In the genomic region with DNA sequence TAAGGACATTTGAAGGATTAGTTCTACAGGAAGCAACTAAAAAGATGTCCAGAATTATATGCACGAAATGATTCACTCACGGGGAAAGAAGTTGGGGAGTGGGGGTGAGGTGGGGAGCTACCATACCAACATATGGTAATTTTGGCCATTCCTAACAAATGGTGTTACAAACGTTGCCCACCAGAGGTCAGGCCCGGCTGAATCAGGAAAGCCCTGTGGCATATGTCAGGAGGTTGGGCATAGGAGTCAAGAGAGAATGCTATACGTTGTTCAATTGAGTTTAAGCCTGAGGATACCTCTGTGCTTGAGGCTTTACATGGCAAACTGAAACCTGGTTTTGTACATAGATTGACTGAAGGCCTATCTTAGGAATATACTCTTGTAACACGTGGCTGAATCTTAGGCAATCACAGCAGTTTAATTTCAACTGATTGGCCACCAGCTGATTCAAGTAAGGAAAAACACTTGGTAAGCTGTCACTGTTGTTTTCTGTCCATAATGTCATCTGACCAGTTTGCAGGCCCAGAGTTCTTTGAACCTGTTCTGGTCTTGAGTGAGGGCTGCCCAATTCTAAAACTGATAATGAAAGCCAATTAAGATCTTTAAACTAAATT, we compare ENCODE assay signal across 1 cellular context.
A peak's percentile ranks its signal among the peaks of the same experiment; 100 is the strongest.
TF ChIP-seq lines count a peak whose summit lies in the region.

No MANE protein-coding gene starts in this region.

TF ChIP-seq in HepG2, 621 proteins besides CTCF, POLR2A, EP300 and RAD21 (continued from another document and continues in another):
- peak; percentile 32; the same call in 1 of the 2 replicates for TF ChIP-seq ARID5B (CRISPR knock-in tag; IDR thresholded peaks at IDR 0.05)
- TF ChIP-seq, protein P1, sequence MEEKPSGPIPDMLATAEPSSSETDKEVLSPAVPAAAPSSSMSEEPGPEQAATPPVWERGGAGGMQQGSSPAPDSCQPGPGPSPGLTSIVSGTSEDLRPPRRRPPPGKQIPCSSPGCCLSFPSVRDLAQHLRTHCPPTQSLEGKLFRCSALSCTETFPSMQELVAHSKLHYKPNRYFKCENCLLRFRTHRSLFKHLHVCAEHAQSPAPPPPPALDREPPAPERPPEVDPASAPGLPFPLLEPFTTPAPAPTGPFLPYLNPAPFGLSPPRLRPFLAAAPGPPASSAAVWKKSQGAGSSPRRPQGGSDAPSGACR (CRISPR knock-in tag; IDR thresholded peaks at IDR 0.05), result no peak
- 0 out of 2 replicates have a peak, but pooled peaks have one; percentile 28 for TF ChIP-seq ERF (CRISPR knock-in tag; IDR thresholded peaks at IDR 0.05)
- TF ChIP-seq, protein P2, sequence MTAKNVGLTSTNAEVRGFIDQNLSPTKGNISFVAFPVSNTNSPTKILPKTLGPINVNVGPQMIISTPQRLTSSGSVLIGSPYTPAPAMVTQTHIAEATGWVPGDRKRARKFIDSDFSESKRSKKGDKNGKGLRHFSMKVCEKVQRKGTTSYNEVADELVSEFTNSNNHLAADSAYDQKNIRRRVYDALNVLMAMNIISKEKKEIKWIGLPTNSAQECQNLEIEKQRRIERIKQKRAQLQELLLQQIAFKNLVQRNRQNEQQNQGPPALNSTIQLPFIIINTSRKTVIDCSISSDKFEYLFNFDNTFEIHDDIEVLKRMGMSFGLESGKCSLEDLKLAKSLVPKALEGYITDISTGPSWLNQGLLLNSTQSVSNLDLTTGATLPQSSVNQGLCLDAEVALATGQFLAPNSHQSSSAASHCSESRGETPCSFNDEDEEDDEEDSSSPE (CRISPR knock-in tag; IDR thresholded peaks at IDR 0.05), result no peak
- TF ChIP-seq NR0B2 (CRISPR knock-in tag; IDR thresholded peaks at IDR 0.05), result no peak
- TF ChIP-seq, protein P3, sequence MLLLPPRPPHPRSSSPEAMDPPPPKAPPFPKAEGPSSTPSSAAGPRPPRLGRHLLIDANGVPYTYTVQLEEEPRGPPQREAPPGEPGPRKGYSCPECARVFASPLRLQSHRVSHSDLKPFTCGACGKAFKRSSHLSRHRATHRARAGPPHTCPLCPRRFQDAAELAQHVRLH (CRISPR knock-in tag; IDR thresholded peaks at IDR 0.05; ENCODE audit: borderline replicate concordance, low read depth), result peak; percentile 49; the same call in 1 of the 2 replicates
- no peak for TF ChIP-seq ZNF30 (CRISPR knock-in tag; IDR thresholded peaks at IDR 0.05)
- no peak for TF ChIP-seq PHB2 (IDR thresholded peaks at IDR 0.05; ENCODE audit: partially characterized antibody)
- peak; percentile 94 for TF ChIP-seq SMC3 (IDR thresholded peaks at IDR 0.05; ENCODE audit: low read length)
- no peak for TF ChIP-seq ZNF251 (CRISPR knock-in tag; IDR thresholded peaks at IDR 0.05)
- TF ChIP-seq, protein P4, sequence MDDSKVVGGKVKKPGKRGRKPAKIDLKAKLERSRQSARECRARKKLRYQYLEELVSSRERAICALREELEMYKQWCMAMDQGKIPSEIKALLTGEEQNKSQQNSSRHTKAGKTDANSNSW (CRISPR knock-in tag; IDR thresholded peaks at IDR 0.05; ENCODE audit: borderline replicate concordance), result no peak
- TF ChIP-seq ZNF501 (CRISPR knock-in tag; IDR thresholded peaks at IDR 0.05), result no peak
- TF ChIP-seq MIER3 (CRISPR knock-in tag; IDR thresholded peaks at IDR 0.05; ENCODE audit: borderline replicate concordance), result peak; percentile 34; the same call in 1 of the 2 replicates
- TF ChIP-seq BCL6 (CRISPR knock-in tag; IDR thresholded peaks at IDR 0.05), result no peak
- TF ChIP-seq ZNF562 (CRISPR knock-in tag; IDR thresholded peaks at IDR 0.05; ENCODE audit: borderline replicate concordance), result no peak
- TF ChIP-seq TARDBP (CRISPR knock-in tag; IDR thresholded peaks at IDR 0.05), result 0 out of 2 replicates have a peak, but pooled peaks have one; percentile 20
- TF ChIP-seq ZFP37 (CRISPR knock-in tag; IDR thresholded peaks at IDR 0.05; ENCODE audit: borderline replicate concordance), result no peak
- TF ChIP-seq ZBTB26 (CRISPR knock-in tag; IDR thresholded peaks at IDR 0.05; ENCODE audit: borderline replicate concordance), result no peak
- TF ChIP-seq FOXA1 (IDR thresholded peaks at IDR 0.05), result no peak
- TF ChIP-seq FOXA1 (CRISPR knock-in tag; IDR thresholded peaks at IDR 0.05), result no peak; the same call in 1 of the 2 replicates
- 0 out of 2 replicates have a peak, but pooled peaks have one; percentile 23 for TF ChIP-seq ZBTB38 (CRISPR knock-in tag; IDR thresholded peaks at IDR 0.05)
- TF ChIP-seq ZNF205 (CRISPR knock-in tag; IDR thresholded peaks at IDR 0.05), result no peak
- TF ChIP-seq MTA3 (CRISPR knock-in tag; IDR thresholded peaks at IDR 0.05), result no peak
- TF ChIP-seq, protein P5, sequence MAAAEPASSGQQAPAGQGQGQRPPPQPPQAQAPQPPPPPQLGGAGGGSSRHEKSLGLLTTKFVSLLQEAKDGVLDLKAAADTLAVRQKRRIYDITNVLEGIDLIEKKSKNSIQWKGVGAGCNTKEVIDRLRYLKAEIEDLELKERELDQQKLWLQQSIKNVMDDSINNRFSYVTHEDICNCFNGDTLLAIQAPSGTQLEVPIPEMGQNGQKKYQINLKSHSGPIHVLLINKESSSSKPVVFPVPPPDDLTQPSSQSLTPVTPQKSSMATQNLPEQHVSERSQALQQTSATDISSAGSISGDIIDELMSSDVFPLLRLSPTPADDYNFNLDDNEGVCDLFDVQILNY (CRISPR knock-in tag; conservative IDR thresholded peaks at IDR 0.05), result no peak
- TF ChIP-seq STAG1 (CRISPR knock-in tag; IDR thresholded peaks at IDR 0.05), result peak; percentile 90
- TF ChIP-seq MEIS2 (CRISPR knock-in tag; IDR thresholded peaks at IDR 0.05), result no peak
- 0 out of 2 replicates have a peak, but pooled peaks have one; percentile 27 for TF ChIP-seq IKZF5 (CRISPR knock-in tag; IDR thresholded peaks at IDR 0.05)
- TF ChIP-seq, protein P6, sequence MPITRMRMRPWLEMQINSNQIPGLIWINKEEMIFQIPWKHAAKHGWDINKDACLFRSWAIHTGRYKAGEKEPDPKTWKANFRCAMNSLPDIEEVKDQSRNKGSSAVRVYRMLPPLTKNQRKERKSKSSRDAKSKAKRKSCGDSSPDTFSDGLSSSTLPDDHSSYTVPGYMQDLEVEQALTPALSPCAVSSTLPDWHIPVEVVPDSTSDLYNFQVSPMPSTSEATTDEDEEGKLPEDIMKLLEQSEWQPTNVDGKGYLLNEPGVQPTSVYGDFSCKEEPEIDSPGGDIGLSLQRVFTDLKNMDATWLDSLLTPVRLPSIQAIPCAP (CRISPR knock-in tag; IDR thresholded peaks at IDR 0.05; ENCODE audit: low read depth), result no peak
- TF ChIP-seq ZBTB7B (CRISPR knock-in tag; IDR thresholded peaks at IDR 0.05), result no peak
- no peak for TF ChIP-seq ZNF292 (CRISPR knock-in tag; IDR thresholded peaks at IDR 0.05; ENCODE audit: borderline replicate concordance, low read depth)
- TF ChIP-seq ZNF614 (CRISPR knock-in tag; IDR thresholded peaks at IDR 0.05; ENCODE audit: borderline replicate concordance), result peak; percentile 65; the same call in 1 of the 2 replicates
- no peak for TF ChIP-seq REXO4 (CRISPR knock-in tag; IDR thresholded peaks at IDR 0.05; ENCODE audit: borderline replicate concordance)
- TF ChIP-seq, protein P7, sequence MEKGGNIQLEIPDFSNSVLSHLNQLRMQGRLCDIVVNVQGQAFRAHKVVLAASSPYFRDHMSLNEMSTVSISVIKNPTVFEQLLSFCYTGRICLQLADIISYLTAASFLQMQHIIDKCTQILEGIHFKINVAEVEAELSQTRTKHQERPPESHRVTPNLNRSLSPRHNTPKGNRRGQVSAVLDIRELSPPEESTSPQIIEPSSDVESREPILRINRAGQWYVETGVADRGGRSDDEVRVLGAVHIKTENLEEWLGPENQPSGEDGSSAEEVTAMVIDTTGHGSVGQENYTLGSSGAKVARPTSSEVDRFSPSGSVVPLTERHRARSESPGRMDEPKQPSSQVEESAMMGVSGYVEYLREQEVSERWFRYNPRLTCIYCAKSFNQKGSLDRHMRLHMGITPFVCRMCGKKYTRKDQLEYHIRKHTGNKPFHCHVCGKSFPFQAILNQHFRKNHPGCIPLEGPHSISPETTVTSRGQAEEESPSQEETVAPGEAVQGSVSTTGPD (CRISPR knock-in tag; IDR thresholded peaks at IDR 0.05), result no peak
- TF ChIP-seq ZNF616 (CRISPR knock-in tag; IDR thresholded peaks at IDR 0.05; ENCODE audit: low read depth), result no peak
- TF ChIP-seq, protein P8, sequence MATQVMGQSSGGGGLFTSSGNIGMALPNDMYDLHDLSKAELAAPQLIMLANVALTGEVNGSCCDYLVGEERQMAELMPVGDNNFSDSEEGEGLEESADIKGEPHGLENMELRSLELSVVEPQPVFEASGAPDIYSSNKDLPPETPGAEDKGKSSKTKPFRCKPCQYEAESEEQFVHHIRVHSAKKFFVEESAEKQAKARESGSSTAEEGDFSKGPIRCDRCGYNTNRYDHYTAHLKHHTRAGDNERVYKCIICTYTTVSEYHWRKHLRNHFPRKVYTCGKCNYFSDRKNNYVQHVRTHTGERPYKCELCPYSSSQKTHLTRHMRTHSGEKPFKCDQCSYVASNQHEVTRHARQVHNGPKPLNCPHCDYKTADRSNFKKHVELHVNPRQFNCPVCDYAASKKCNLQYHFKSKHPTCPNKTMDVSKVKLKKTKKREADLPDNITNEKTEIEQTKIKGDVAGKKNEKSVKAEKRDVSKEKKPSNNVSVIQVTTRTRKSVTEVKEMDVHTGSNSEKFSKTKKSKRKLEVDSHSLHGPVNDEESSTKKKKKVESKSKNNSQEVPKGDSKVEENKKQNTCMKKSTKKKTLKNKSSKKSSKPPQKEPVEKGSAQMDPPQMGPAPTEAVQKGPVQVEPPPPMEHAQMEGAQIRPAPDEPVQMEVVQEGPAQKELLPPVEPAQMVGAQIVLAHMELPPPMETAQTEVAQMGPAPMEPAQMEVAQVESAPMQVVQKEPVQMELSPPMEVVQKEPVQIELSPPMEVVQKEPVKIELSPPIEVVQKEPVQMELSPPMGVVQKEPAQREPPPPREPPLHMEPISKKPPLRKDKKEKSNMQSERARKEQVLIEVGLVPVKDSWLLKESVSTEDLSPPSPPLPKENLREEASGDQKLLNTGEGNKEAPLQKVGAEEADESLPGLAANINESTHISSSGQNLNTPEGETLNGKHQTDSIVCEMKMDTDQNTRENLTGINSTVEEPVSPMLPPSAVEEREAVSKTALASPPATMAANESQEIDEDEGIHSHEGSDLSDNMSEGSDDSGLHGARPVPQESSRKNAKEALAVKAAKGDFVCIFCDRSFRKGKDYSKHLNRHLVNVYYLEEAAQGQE (IDR thresholded peaks at IDR 0.05; ENCODE audit: borderline replicate concordance in 1 of 2, low read depth in 1 of 2, low read length in 2 of 2), result no peak
- no peak for TF ChIP-seq ZNF703 (CRISPR knock-in tag; IDR thresholded peaks at IDR 0.05; ENCODE audit: borderline replicate concordance)
- no peak for TF ChIP-seq ZBTB21 (CRISPR knock-in tag; IDR thresholded peaks at IDR 0.05)
- TF ChIP-seq ZNF460 (CRISPR knock-in tag; IDR thresholded peaks at IDR 0.05; ENCODE audit: borderline replicate concordance), result no peak
- TF ChIP-seq, protein P9, sequence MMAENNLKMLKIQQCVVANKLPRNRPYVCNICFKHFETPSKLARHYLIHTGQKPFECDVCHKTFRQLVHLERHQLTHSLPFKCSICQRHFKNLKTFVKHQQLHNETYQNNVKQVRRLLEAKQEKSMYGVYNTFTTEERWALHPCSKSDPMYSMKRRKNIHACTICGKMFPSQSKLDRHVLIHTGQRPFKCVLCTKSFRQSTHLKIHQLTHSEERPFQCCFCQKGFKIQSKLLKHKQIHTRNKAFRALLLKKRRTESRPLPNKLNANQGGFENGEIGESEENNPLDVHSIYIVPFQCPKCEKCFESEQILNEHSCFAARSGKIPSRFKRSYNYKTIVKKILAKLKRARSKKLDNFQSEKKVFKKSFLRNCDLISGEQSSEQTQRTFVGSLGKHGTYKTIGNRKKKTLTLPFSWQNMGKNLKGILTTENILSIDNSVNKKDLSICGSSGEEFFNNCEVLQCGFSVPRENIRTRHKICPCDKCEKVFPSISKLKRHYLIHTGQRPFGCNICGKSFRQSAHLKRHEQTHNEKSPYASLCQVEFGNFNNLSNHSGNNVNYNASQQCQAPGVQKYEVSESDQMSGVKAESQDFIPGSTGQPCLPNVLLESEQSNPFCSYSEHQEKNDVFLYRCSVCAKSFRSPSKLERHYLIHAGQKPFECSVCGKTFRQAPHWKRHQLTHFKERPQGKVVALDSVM (CRISPR knock-in tag; IDR thresholded peaks at IDR 0.05), result no peak
